ENCODE assay signal across 8 cellular contexts in the genomic region with DNA sequence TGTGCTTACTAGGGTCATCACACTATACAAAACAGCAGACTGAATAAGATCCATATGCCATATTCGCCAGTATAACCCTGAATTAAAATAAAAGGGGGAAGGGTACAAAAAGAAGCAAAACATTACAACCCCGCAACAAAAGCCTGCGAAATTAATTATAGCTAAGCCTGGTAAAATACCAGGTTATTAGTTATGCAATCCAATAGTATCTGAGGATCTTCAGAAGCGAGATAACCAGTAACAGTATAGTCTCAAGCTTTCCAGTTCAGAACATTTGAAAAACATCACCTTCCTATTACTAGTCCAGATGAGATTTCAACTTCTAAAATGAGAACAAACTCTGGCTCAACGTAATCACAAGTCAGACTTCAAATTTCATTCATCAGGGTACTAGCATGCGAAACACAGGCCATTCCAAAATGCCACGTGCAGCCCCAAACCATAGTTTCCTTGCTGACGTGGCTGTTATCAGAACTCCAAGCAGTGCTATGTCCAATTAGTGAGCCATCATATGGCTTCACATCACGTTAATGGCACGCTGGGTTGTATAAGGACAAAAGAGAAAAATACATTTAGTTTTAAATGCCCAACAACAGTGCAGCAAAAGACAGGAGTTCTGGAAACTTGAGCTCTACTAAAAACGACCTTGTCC. TPM values are rescaled to one million over a fixed set of nuclear protein-coding genes. Genes with fewer than 3 reads are reported as not detected.
DNase-seq lines count a peak whose midpoint lies in the region; ATAC-seq, FAIRE-seq and TF ChIP-seq lines count a peak whose summit lies in the region.

No MANE protein-coding gene starts in this region.

- peaks cover 14% of the 10 kb centered on the region; the same call in 1 of the 2 replicates for H4K20me1 ChIP-seq in HepG2 (ENCODE audit: insufficient read depth, low read length)

- H3K4me2 ChIP-seq in HepG2 (ENCODE audit: low read depth, low read length), result peak overlapping the region; percentile 79

- no peak for TF ChIP-seq EP300 in HepG2 (IDR thresholded peaks at IDR 0.05; ENCODE audit: low read depth in 2 of 2, low read length in 2 of 2)
- no peak for TF ChIP-seq EP300 in HepG2 (CRISPR knock-in tag; IDR thresholded peaks at IDR 0.05; ENCODE audit: borderline replicate concordance)
- TF ChIP-seq EP300 in tibial nerve (IDR thresholded peaks at IDR 0.05), result no peak

- H3K36me3 ChIP-seq in ascending aorta (peaks cover 0 to 15% of the 10 kb centered on the region in 2 donors), HepG2 (replicated peaks in 1 of 2; ENCODE audit: control insufficient read depth in 1 of 2, insufficient read depth in 2 of 2, low read length in 2 of 2) (peaks cover 3 to 30% of the 10 kb centered on the region in 2 experiments; a peak in 4 of 5 replicates), tibial nerve (peaks cover 0 to 20% (median 0%) of the 10 kb centered on the region in 3 donors)

- H3K4me1 ChIP-seq in ascending aorta, result peaks cover 0 to 11% of the 10 kb centered on the region in 2 donors
- H3K4me1 ChIP-seq in HepG2 (ENCODE audit: insufficient read depth, low read length), result peaks cover 50% of the 10 kb centered on the region
- peaks cover 6 to 58% (median 16%) of the 10 kb centered on the region in 4 donors for H3K4me1 ChIP-seq in tibial nerve

- peak; percentile 78 for DNase-seq in EL
- peak; percentile 69 for DNase-seq in LHCN-M2 (ENCODE audit: low read depth)
- DNase-seq in ascending aorta (ENCODE audit: low spot score in 2 of 2), result no peak
- DNase-seq in HepG2 (ENCODE audit: low spot score), result peak; percentile 60
- DNase-seq in tibial nerve (ENCODE audit: low spot score in 2 of 2), result no peak
- no peak for DNase-seq in C1 segment of cervical spinal cord (lab: John Stamatoyannopoulos, UW)
- no peak for DNase-seq in middle frontal gyrus (ENCODE audit: extremely low spot score, low spot score)

- H3K79me2 ChIP-seq in HepG2 (ENCODE audit: insufficient read depth, low read length), result peaks cover 61% of the 10 kb centered on the region

- ATAC-seq in HepG2, result 0 out of 3 replicates have a peak, but pooled peaks have one; percentile 6
- ATAC-seq in GM19035 (IDR thresholded peaks at IDR 0.05; ENCODE audit: unreplicated experiment), result no peak

- no peak for TF ChIP-seq RAD21 in HepG2 (CRISPR knock-in tag; IDR thresholded peaks at IDR 0.05)

- H3K9me3 ChIP-seq in ascending aorta (no peaks in the 10 kb centered on the region), HepG2 (ENCODE audit: low read length) (no peaks in the 10 kb centered on the region), tibial nerve (no peaks in the 10 kb centered on the region)

- intact Hi-C loops in ascending aorta (cut with DNase I), result loop anchor here (2.0 to 5.0 kb wide), 3 partner anchors 527 to 578 kb away; no protein-coding TSS in a partner anchor
- intact Hi-C loops in HepG2 (cut with micrococcal nuclease; ENCODE audit: unreplicated experiment), result loop anchor here (1.0 kb wide), 1 partner anchor 583 kb away; no protein-coding TSS in a partner anchor

- peak overlapping the region in 1 of 2 donors; percentile 83 for H3K27ac ChIP-seq in ascending aorta
- H3K27ac ChIP-seq in HepG2 (ENCODE audit: extremely low read length, insufficient read depth, low read length), result peak overlapping the region; percentile 94
- H3K27ac ChIP-seq in tibial nerve, result peak overlapping the region in 3 of 4 donors; percentile 79 to 92 (median 83)

- CTCF ChIA-PET in HepG2 (lab: Yijun Ruan, JAX; ENCODE audit: low intra/inter-chr PET ratio, low total read pairs), result no interaction called here

- peak overlapping the region; percentile 98 for H3K9ac ChIP-seq in HepG2 (ENCODE audit: insufficient read depth, low read depth, low read length)

- BruUV-seq in HepG2 (replicated peaks; lab: Mats Ljungman, UMichigan), result no TSS peak

- H3K27me3 ChIP-seq in ascending aorta (no peaks in the 10 kb centered on the region), HepG2 (ENCODE audit: control insufficient read depth in 1 of 2, insufficient read depth in 2 of 2, low read length in 2 of 2) (no peaks in the 10 kb centered on the region; a peak in 2 of 5 replicates), tibial nerve (no peaks in the 10 kb centered on the region)

- H2AFZ ChIP-seq in HepG2 (ENCODE audit: low read length), result no peak overlapping the region

- peak in 1 of 2 experiments; percentile 52; a peak in 1 of 4 replicates for TF ChIP-seq POLR2A in HepG2 (IDR thresholded peaks at IDR 0.05; ENCODE audit: insufficient read depth in 1 of 2, low read depth in 2 of 2, low read length in 2 of 2)
- no peak for TF ChIP-seq POLR2A in tibial nerve (IDR thresholded peaks at IDR 0.05)

- POLR2A ChIA-PET in HepG2 (lab: Yijun Ruan, JAX), result interaction anchor here (1.2 to 3.3 kb wide), 12 partner anchors 10 to 621 kb away, joined by 3 to 20 read pairs (median 10); a partner anchor contains a TSS

- in situ Hi-C loops in HepG2 (cut with HindIII; ENCODE audit: extremely low pct_ligation_motif_present, low pct_unique_long_range_greater_than_20kb), result loop anchor here (10.0 kb wide), 1 partner anchor 121 kb away; a partner anchor contains a TSS

- TF ChIP-seq CTCF in ascending aorta (IDR thresholded peaks at IDR 0.05) (no peak), HepG2 (CRISPR knock-in tag; IDR thresholded peaks at IDR 0.05) (no peak), tibial nerve (IDR thresholded peaks at IDR 0.05) (no peak)

- 11% methylated on average over 11 of the region's 11 CpGs for WGBS in HepG2 (ENCODE audit: low lambda C conversion rate)
- 27 to 31% methylated on average over 11 of the region's 11 CpGs for WGBS in tibial nerve, 2 donors

- FAIRE-seq in HepG2 (lab: Jason Lieb, UNC), result peak; percentile 51

- H3K4me3 ChIP-seq in ascending aorta (peak overlapping the region; percentile 84 to 95), HepG2 (replicated peaks in 1 of 3; ENCODE audit: insufficient read depth in 1 of 3, low read depth in 2 of 3, low read length in 3 of 3) (peak overlapping the region; percentile 85 to 100 (median 91)), tibial nerve (peak overlapping the region; percentile 71 to 97 (median 94))

TF ChIP-seq in HepG2, 621 proteins besides CTCF, POLR2A, EP300 and RAD21 (continues in another document):
- TF ChIP-seq, protein P1, sequence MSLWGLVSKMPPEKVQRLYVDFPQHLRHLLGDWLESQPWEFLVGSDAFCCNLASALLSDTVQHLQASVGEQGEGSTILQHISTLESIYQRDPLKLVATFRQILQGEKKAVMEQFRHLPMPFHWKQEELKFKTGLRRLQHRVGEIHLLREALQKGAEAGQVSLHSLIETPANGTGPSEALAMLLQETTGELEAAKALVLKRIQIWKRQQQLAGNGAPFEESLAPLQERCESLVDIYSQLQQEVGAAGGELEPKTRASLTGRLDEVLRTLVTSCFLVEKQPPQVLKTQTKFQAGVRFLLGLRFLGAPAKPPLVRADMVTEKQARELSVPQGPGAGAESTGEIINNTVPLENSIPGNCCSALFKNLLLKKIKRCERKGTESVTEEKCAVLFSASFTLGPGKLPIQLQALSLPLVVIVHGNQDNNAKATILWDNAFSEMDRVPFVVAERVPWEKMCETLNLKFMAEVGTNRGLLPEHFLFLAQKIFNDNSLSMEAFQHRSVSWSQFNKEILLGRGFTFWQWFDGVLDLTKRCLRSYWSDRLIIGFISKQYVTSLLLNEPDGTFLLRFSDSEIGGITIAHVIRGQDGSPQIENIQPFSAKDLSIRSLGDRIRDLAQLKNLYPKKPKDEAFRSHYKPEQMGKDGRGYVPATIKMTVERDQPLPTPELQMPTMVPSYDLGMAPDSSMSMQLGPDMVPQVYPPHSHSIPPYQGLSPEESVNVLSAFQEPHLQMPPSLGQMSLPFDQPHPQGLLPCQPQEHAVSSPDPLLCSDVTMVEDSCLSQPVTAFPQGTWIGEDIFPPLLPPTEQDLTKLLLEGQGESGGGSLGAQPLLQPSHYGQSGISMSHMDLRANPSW (CRISPR knock-in tag; IDR thresholded peaks at IDR 0.05; ENCODE audit: borderline replicate concordance), result no peak
- no peak for TF ChIP-seq CHD2 (IDR thresholded peaks at IDR 0.05; ENCODE audit: low read depth, low read length)
- no peak for TF ChIP-seq MAF1 (CRISPR knock-in tag; IDR thresholded peaks at IDR 0.05; ENCODE audit: borderline replicate concordance)
- TF ChIP-seq AGO2 (optimal IDR thresholded peaks at IDR 0.05; ENCODE audit: low read depth, low read length), result no peak
- no peak for TF ChIP-seq ZIK1 (CRISPR knock-in tag; IDR thresholded peaks at IDR 0.05; ENCODE audit: borderline replicate concordance, low read depth)

RNA-seq across cellular contexts. Expression of a gene that starts 1.1 kb away (rescaled TPM):
- total RNA-seq in LHCN-M2 (2014; rRNA removed) (491 and 647 TPM in 2 replicates), ascending aorta (155 TPM), HepG2 (2016; rRNA removed; fragmentation: Illumina TruSeq; extraction: Trizol) (268 and 325 TPM in 2 replicates), tibial nerve (10 to 100 TPM; 73.2 to 88.5 (median 79.0) TPM)
- polyA plus RNA-seq in LHCN-M2 (2012), result 524 TPM
- 126 and 142 TPM in 2 replicates for total RNA-seq in HepG2 (2016; cell fraction: cytosol; rRNA removed; fragmentation: Illumina TruSeq; extraction: Trizol; ENCODE audit: low read depth)
- total RNA-seq in HepG2 (2016; cell fraction: insoluble cytoplasmic fraction; rRNA removed; fragmentation: Illumina TruSeq; extraction: Trizol), result 268 and 325 TPM in 2 replicates
- 216 and 243 TPM in 2 replicates for total RNA-seq in HepG2 (2016; cell fraction: membrane; rRNA removed; fragmentation: Illumina TruSeq; extraction: Trizol)
- 248 and 272 TPM in 2 replicates for total RNA-seq in HepG2 (2016; cell fraction: nucleus; rRNA removed; fragmentation: Illumina TruSeq; extraction: Trizol)
- polyA plus RNA-seq in HepG2 (2011; rRNA removed), result 202 and 229 TPM in 2 replicates
- polyA plus RNA-seq in HepG2 (2011; cell fraction: cytosol; rRNA removed), result 132 and 137 TPM in 2 replicates
- 32.0 and 34.3 TPM in 2 replicates for polyA plus RNA-seq in HepG2 (2011; cell fraction: nucleus; rRNA removed)
- polyA plus RNA-seq in HepG2 (2012), result 207 and 230 TPM in 2 replicates
- 127 and 140 TPM in 2 replicates for polyA plus RNA-seq in HepG2 (2016; cell fraction: cytosol; fragmentation: Illumina TruSeq; extraction: Trizol; ENCODE audit: low read depth)
- polyA plus RNA-seq in HepG2 (2016; cell fraction: insoluble cytoplasmic fraction; fragmentation: Illumina TruSeq; extraction: Trizol; ENCODE audit: low read depth), result 171 and 180 TPM in 2 replicates
- 172 and 176 TPM in 2 replicates for polyA plus RNA-seq in HepG2 (2016; cell fraction: membrane; fragmentation: Illumina TruSeq; extraction: Trizol; ENCODE audit: low read depth)
- 261 and 267 TPM in 2 replicates for polyA plus RNA-seq in HepG2 (2016; cell fraction: nucleus; fragmentation: Illumina TruSeq; extraction: Trizol; ENCODE audit: insufficient read depth, low read depth)
- polyA minus RNA-seq in HepG2 (2011; rRNA and poly(A)+ RNA removed; ENCODE audit: low replicate concordance), result 489 and 620 TPM in 2 replicates
- 126 and 129 TPM in 2 replicates for polyA minus RNA-seq in HepG2 (2011; cell fraction: cytosol; rRNA and poly(A)+ RNA removed)
- polyA minus RNA-seq in HepG2 (2011; cell fraction: nucleus; rRNA and poly(A)+ RNA removed), result 155 and 165 TPM in 2 replicates

Comparison
In these comparisons a context has a peak if more than half of its experiments do, and no peak if none do; other contexts are left out.
1. DNase-seq: peak in EL (single experiment), LHCN-M2 (single experiment) and HepG2 (single experiment); none in ascending aorta (0 of 2), tibial nerve (0 of 2), C1 segment of cervical spinal cord (0 of 14) and middle frontal gyrus (single experiment).
2. Peak in every context shown above with its lines, with median percentiles within 50 percentile points of each other: H3K4me3 ChIP-seq.